In the genomic region with DNA sequence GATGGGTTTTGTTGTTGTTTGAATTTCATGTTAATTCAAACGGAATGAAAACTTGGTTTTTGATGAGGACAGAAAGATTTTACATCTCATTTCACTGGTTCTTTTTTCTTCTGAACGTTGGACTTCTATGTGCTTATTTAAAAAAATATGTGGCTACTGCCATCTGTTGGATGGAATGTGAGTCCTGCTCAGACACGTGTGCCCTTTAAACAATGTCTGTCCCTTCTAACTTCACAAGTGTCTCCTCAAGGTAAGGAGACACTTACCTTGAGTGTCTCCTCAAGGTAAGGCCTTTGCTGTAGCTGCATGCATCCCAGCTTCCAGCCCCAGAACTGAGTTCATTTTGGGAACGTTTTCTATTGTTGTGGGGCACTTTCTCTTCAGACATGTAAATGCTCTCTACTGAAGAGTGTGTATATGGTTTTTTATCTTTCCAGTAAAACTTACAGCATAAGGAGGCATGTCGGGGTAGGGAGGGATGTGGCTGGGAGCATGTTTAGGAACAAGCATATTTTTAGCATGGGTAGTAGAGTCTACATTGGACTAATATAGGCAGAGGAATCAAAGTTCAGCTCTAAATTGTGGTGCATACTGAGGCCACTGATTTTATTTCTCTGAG, we compare ENCODE assay signal across 7 cellular contexts.
A peak's percentile ranks its signal among the peaks of the same experiment; 100 is the strongest.
DNase-seq lines count a peak whose midpoint lies in the region; ATAC-seq and TF ChIP-seq lines count a peak whose summit lies in the region.

No MANE protein-coding gene starts in this region.

- DNase-seq in Daoy (ENCODE audit: low read depth): peak; percentile 53
- peak; percentile 14 for DNase-seq in M059J (ENCODE audit: low read depth)
- no peak for DNase-seq in breast epithelium (ENCODE audit: low spot score in 2 of 2)
- DNase-seq in NK-92 treated with Interleukin-12 subunit alpha and Interleukin-12 subunit beta, amount 100 ng/mL, for 24 hours (lab: John Stamatoyannopoulos, UW): no peak

- WGBS in liver: 21% methylated on average over 5 of the region's 5 CpGs

- H3K27ac ChIP-seq in breast epithelium (no peak overlapping the region), liver (ENCODE audit: low read depth in 1 of 2, low read length in 2 of 2) (no peak overlapping the region)

- TF ChIP-seq POLR2A in breast epithelium (IDR thresholded peaks at IDR 0.05): no peak

- no peaks in the 10 kb centered on the region for H3K36me3 ChIP-seq in breast epithelium
- H3K36me3 ChIP-seq in liver (ENCODE audit: control insufficient read depth in 4 of 4, insufficient read depth in 3 of 4, low read depth in 1 of 4, low read length in 3 of 4): no peaks in the 10 kb centered on the region

- no peak for ATAC-seq in HG03108 (IDR thresholded peaks at IDR 0.05; ENCODE audit: unreplicated experiment)
- ATAC-seq in GM21717 (IDR thresholded peaks at IDR 0.05; ENCODE audit: unreplicated experiment): no peak

- H3K9me3 ChIP-seq in breast epithelium (no peaks in the 10 kb centered on the region), liver (ENCODE audit: control insufficient read depth in 4 of 4, low read length in 3 of 4) (no peaks in the 10 kb centered on the region)

- no peak overlapping the region for H3K4me3 ChIP-seq in breast epithelium
- H3K4me3 ChIP-seq in liver (ENCODE audit: low read depth in 1 of 3, low read length in 3 of 3): no peak overlapping the region

- TF ChIP-seq CTCF in breast epithelium (IDR thresholded peaks at IDR 0.05) (peak in 2 of 3 donors; percentile 42 to 68), liver (IDR thresholded peaks at IDR 0.05; ENCODE audit: low read depth, low read length, missing input control) (peak; percentile 82)

- intact Hi-C loops in breast epithelium (cut with DNase I; ENCODE audit: low total_unique reads): no loop called here

- H3K4me1 ChIP-seq in breast epithelium (no peaks in the 10 kb centered on the region), liver (ENCODE audit: control insufficient read depth in 4 of 4, insufficient read depth in 4 of 4, low read length in 3 of 4) (no peaks in the 10 kb centered on the region)

- H3K27me3 ChIP-seq in breast epithelium: no peaks in the 10 kb centered on the region
- H3K27me3 ChIP-seq in liver (ENCODE audit: control insufficient read depth in 4 of 4, insufficient read depth in 4 of 4, low read length in 3 of 4): no peaks in the 10 kb centered on the region

- peak; percentile 82 to 85 for TF ChIP-seq RAD21 in liver (IDR thresholded peaks at IDR 0.05)

- no peak overlapping the region for H3K9ac ChIP-seq in liver (ENCODE audit: low read depth in 1 of 2, low read length in 2 of 2)

TF ChIP-seq in liver, 16 proteins besides CTCF, POLR2A, EP300 and RAD21:
- no peak for TF ChIP-seq GABPA (IDR thresholded peaks at IDR 0.05 in 1 of 2, conservative IDR thresholded peaks at IDR 0.05 in 1 of 2)
- no peak for TF ChIP-seq YY1 (IDR thresholded peaks at IDR 0.05)
- TF ChIP-seq NR2F2 (IDR thresholded peaks at IDR 0.05): no peak
- no peak for TF ChIP-seq TAF1 (conservative IDR thresholded peaks at IDR 0.05)
- no peak for TF ChIP-seq FOXA2 (IDR thresholded peaks at IDR 0.05)
- TF ChIP-seq, protein P1, sequence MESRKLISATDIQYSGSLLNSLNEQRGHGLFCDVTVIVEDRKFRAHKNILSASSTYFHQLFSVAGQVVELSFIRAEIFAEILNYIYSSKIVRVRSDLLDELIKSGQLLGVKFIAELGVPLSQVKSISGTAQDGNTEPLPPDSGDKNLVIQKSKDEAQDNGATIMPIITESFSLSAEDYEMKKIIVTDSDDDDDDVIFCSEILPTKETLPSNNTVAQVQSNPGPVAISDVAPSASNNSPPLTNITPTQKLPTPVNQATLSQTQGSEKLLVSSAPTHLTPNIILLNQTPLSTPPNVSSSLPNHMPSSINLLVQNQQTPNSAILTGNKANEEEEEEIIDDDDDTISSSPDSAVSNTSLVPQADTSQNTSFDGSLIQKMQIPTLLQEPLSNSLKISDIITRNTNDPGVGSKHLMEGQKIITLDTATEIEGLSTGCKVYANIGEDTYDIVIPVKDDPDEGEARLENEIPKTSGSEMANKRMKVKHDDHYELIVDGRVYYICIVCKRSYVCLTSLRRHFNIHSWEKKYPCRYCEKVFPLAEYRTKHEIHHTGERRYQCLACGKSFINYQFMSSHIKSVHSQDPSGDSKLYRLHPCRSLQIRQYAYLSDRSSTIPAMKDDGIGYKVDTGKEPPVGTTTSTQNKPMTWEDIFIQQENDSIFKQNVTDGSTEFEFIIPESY (IDR thresholded peaks at IDR 0.05): no peak
- no peak for TF ChIP-seq EGR1 (IDR thresholded peaks at IDR 0.05; ENCODE audit: low read depth in 2 of 2)
- TF ChIP-seq, protein P2, sequence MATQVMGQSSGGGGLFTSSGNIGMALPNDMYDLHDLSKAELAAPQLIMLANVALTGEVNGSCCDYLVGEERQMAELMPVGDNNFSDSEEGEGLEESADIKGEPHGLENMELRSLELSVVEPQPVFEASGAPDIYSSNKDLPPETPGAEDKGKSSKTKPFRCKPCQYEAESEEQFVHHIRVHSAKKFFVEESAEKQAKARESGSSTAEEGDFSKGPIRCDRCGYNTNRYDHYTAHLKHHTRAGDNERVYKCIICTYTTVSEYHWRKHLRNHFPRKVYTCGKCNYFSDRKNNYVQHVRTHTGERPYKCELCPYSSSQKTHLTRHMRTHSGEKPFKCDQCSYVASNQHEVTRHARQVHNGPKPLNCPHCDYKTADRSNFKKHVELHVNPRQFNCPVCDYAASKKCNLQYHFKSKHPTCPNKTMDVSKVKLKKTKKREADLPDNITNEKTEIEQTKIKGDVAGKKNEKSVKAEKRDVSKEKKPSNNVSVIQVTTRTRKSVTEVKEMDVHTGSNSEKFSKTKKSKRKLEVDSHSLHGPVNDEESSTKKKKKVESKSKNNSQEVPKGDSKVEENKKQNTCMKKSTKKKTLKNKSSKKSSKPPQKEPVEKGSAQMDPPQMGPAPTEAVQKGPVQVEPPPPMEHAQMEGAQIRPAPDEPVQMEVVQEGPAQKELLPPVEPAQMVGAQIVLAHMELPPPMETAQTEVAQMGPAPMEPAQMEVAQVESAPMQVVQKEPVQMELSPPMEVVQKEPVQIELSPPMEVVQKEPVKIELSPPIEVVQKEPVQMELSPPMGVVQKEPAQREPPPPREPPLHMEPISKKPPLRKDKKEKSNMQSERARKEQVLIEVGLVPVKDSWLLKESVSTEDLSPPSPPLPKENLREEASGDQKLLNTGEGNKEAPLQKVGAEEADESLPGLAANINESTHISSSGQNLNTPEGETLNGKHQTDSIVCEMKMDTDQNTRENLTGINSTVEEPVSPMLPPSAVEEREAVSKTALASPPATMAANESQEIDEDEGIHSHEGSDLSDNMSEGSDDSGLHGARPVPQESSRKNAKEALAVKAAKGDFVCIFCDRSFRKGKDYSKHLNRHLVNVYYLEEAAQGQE (IDR thresholded peaks at IDR 0.05): no peak
- TF ChIP-seq, protein P3, sequence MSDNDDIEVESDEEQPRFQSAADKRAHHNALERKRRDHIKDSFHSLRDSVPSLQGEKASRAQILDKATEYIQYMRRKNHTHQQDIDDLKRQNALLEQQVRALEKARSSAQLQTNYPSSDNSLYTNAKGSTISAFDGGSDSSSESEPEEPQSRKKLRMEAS (IDR thresholded peaks at IDR 0.05): no peak
- no peak for TF ChIP-seq JUND (IDR thresholded peaks at IDR 0.05)
- TF ChIP-seq, protein P4, sequence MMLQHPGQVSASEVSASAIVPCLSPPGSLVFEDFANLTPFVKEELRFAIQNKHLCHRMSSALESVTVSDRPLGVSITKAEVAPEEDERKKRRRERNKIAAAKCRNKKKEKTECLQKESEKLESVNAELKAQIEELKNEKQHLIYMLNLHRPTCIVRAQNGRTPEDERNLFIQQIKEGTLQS (IDR thresholded peaks at IDR 0.05): no peak
- no peak for TF ChIP-seq FOXA1 (IDR thresholded peaks at IDR 0.05)
- TF ChIP-seq HNF4G (IDR thresholded peaks at IDR 0.05): no peak
- TF ChIP-seq RXRA (IDR thresholded peaks at IDR 0.05): no peak
- TF ChIP-seq SP1 (IDR thresholded peaks at IDR 0.05): no peak
- no peak for TF ChIP-seq HNF4A (conservative IDR thresholded peaks at IDR 0.05)

Comparison
In these comparisons a context has a peak if more than half of its experiments do, and no peak if none do; other contexts are left out.
1. DNase-seq: peak in Daoy (single experiment) and M059J (single experiment); none in breast epithelium (0 of 2) and NK-92 treated with Interleukin-12 subunit alpha and Interleukin-12 subunit beta, amount 100 ng/mL, for 24 hours (single experiment).